Comparison of ENCODE assay signal across 8 cellular contexts in genomic region chr5:151093476-151093889, GRCh38. TPM values are rescaled to one million over a fixed set of nuclear protein-coding genes. Genes with fewer than 3 reads are reported as not detected.
DNase-seq lines count a peak whose midpoint lies in the region; FAIRE-seq and TF ChIP-seq lines count a peak whose summit lies in the region.

No MANE protein-coding gene starts in this region.

- no peaks in the 10 kb centered on the region for H3K27me3 Mint-ChIP-seq in activated CD4-positive, alpha-beta T cell treated with anti-CD3 and anti-CD28 coated beads, Interleukin-2, amount 10 ng/mL, durations not matched to agents 24 days and 14 days
- no peaks in the 10 kb centered on the region for H3K27me3 Mint-ChIP-seq in activated naive CD8-positive, alpha-beta T cell

- peak overlapping the region; percentile 74 for H3K4me3 Mint-ChIP-seq in activated CD4-positive, alpha-beta T cell treated with anti-CD3 and anti-CD28 coated beads, Interleukin-2, amount 10 ng/mL, durations not matched to agents 24 days and 14 days
- peak overlapping the region; percentile 77 for H3K4me3 Mint-ChIP-seq in activated naive CD8-positive, alpha-beta T cell

- no peak for FAIRE-seq in HTR-8/SVneo (lab: Jason Lieb, UNC)
- FAIRE-seq in kidney (lab: Jason Lieb, UNC), result no peak

- TF ChIP-seq CTCF in kidney (IDR thresholded peaks at IDR 0.05; ENCODE audit: borderline replicate concordance, extremely low read depth, insufficient read depth), result no peak
- no peak for TF ChIP-seq CTCF in vagina (IDR thresholded peaks at IDR 0.05)

- H3K4me1 ChIP-seq in kidney (ENCODE audit: control insufficient read depth in 1 of 2, insufficient read depth in 1 of 2, low read depth in 1 of 2, low read length in 2 of 2), result peaks cover 30 to 40% of the 10 kb centered on the region in 2 donors
- peaks cover 45% of the 10 kb centered on the region for H3K4me1 ChIP-seq in vagina

- H3K36me3 ChIP-seq in kidney (ENCODE audit: control insufficient read depth in 1 of 2, insufficient read depth in 2 of 2, low read length in 2 of 2), result no peaks in the 10 kb centered on the region
- no peaks in the 10 kb centered on the region for H3K36me3 ChIP-seq in vagina

- H3K27ac Mint-ChIP-seq in activated CD4-positive, alpha-beta T cell treated with anti-CD3 and anti-CD28 coated beads, Interleukin-2, amount 10 ng/mL, durations not matched to agents 24 days and 14 days, result peak overlapping the region; percentile 90
- H3K27ac Mint-ChIP-seq in activated naive CD8-positive, alpha-beta T cell, result peak overlapping the region; percentile 92

- H3K4me1 Mint-ChIP-seq in activated CD4-positive, alpha-beta T cell treated with anti-CD3 and anti-CD28 coated beads, Interleukin-2, amount 10 ng/mL, durations not matched to agents 24 days and 14 days, result peaks cover 59% of the 10 kb centered on the region
- peaks cover 68% of the 10 kb centered on the region for H3K4me1 Mint-ChIP-seq in activated naive CD8-positive, alpha-beta T cell (ENCODE audit: low read depth)

- no peaks in the 10 kb centered on the region for H3K9me3 Mint-ChIP-seq in activated CD4-positive, alpha-beta T cell treated with anti-CD3 and anti-CD28 coated beads, Interleukin-2, amount 10 ng/mL, durations not matched to agents 24 days and 14 days
- H3K9me3 Mint-ChIP-seq in activated naive CD8-positive, alpha-beta T cell (ENCODE audit: low read depth), result no peaks in the 10 kb centered on the region

- peaks cover 12% of the 10 kb centered on the region for H3K36me3 Mint-ChIP-seq in activated CD4-positive, alpha-beta T cell treated with anti-CD3 and anti-CD28 coated beads, Interleukin-2, amount 10 ng/mL, durations not matched to agents 24 days and 14 days (ENCODE audit: low read depth)
- H3K36me3 Mint-ChIP-seq in activated naive CD8-positive, alpha-beta T cell, result peaks cover 2% of the 10 kb centered on the region

- H3K9ac ChIP-seq in kidney (ENCODE audit: low read length in 2 of 2), result peak overlapping the region in 1 of 2 donors; percentile 1

- DNase-seq in activated CD4-positive, alpha-beta T cell treated with anti-CD3 and anti-CD28 coated beads, Interleukin-2, amount 10 ng/mL, durations not matched to agents 24 days and 14 days, result peak; percentile 72
- DNase-seq in activated CD4-positive, alpha-beta T cell treated with anti-CD3 and anti-CD28 coated beads, Interleukin-2, amount 50 U/mL, for 4 hours, result no peak
- peak; percentile 68 for DNase-seq in HTR-8/SVneo (ENCODE audit: insufficient read length, low spot score)
- no peak for DNase-seq in kidney
- DNase-seq in vagina (ENCODE audit: extremely low spot score in 2 of 2), result no peak
- DNase-seq in NCI-H82 treated with DMSO at 0.1 percent for 48 hours (lab: John Stamatoyannopoulos, UW; ENCODE audit: unreplicated experiment), result no peak
- no peak for DNase-seq in NCI-H1105 (lab: John Stamatoyannopoulos, UW)

- intact Hi-C loops in activated CD4-positive, alpha-beta T cell treated with anti-CD3 and anti-CD28 coated beads, Interleukin-2, amount 10 ng/mL, durations not matched to agents 24 days and 14 days (cut with micrococcal nuclease), result no loop called here
- intact Hi-C loops in kidney (cut with DNase I) (no loop called here), vagina (cut with DNase I) (no loop called here)

- TF ChIP-seq POLR2A in vagina (IDR thresholded peaks at IDR 0.05), result no peak

- no peaks in the 10 kb centered on the region for H3K9me3 ChIP-seq in kidney (ENCODE audit: control insufficient read depth in 1 of 2, low read length in 2 of 2)
- no peaks in the 10 kb centered on the region for H3K9me3 ChIP-seq in vagina

- H3K27ac ChIP-seq in kidney (ENCODE audit: low read depth in 2 of 2, low read length in 2 of 2), result peak overlapping the region; percentile 72 to 74
- peak overlapping the region; percentile 59 for H3K27ac ChIP-seq in vagina

- H3K27me3 ChIP-seq in vagina, result no peaks in the 10 kb centered on the region

- H3K4me3 ChIP-seq in kidney (ENCODE audit: low read length in 2 of 2) (no peak overlapping the region), vagina (no peak overlapping the region)

RNA-seq across cellular contexts. Expression of gene TNIP1, which starts 12.6 kb away (rescaled TPM):
- 345 and 360 TPM in 2 replicates for total RNA-seq in activated CD4-positive, alpha-beta T cell treated with anti-CD3 and anti-CD28 coated beads, Interleukin-2, amount 10 ng/mL, durations not matched to agents 24 days and 14 days
- 132 TPM for total RNA-seq in kidney
- polyA plus RNA-seq in kidney (ENCODE audit: insufficient read depth, low read depth, low replicate concordance), result 109 TPM
- total RNA-seq in vagina, result 92.6 TPM

Comparison
In these comparisons a context has a peak if more than half of its experiments do, and no peak if none do; other contexts are left out.
1. DNase-seq: peak in activated CD4-positive, alpha-beta T cell treated with anti-CD3 and anti-CD28 coated beads, Interleukin-2, amount 10 ng/mL, durations not matched to agents 24 days and 14 days (single experiment) and HTR-8/SVneo (single experiment); none in activated CD4-positive, alpha-beta T cell treated with anti-CD3 and anti-CD28 coated beads, Interleukin-2, amount 50 U/mL, for 4 hours (0 of 2), kidney (single experiment), vagina (0 of 2), NCI-H82 treated with DMSO at 0.1 percent for 48 hours (single experiment) and NCI-H1105 (single experiment).